ENCODE assay signal across 1 cellular context in the genomic region with DNA sequence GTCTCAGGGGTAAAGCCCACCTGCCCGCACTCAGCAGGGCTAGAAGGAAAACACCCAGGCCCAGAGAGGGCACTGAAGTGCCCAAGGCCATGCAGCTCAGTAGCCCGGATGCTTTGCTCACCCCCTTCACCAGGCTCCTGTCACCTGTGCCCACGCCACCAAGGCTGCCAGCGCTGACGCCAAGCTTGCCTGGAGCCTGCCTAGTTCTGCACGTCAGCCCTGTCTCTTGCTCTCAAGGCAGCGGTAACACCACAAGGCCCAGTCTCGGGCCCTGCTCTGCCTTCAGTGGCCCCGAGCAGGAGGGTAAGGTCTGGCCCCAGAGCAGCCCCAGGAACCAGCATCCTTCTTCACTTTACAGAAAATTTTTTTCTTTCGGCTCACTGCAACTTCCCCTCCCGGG.
TF ChIP-seq lines count a peak whose summit lies in the region.

No MANE protein-coding gene starts in this region.

TF ChIP-seq in IMR-90, 13 proteins besides CTCF, POLR2A, EP300 and RAD21:
- no peak for TF ChIP-seq CHD1 (IDR thresholded peaks at IDR 0.05; ENCODE audit: low read depth, low read length)
- no peak for TF ChIP-seq RCOR1 (IDR thresholded peaks at IDR 0.05; ENCODE audit: insufficient replicate concordance, low read length)
- no peak for TF ChIP-seq FOS (IDR thresholded peaks at IDR 0.05; ENCODE audit: low read depth, low read length)
- no peak for TF ChIP-seq MXI1 (IDR thresholded peaks at IDR 0.05; ENCODE audit: borderline replicate concordance, low read depth, low read length)
- no peak for TF ChIP-seq MAFK (IDR thresholded peaks at IDR 0.05; ENCODE audit: low read depth, low read length)
- no peak for TF ChIP-seq RFX5 (IDR thresholded peaks at IDR 0.05; ENCODE audit: low read depth, low read length)
- no peak for TF ChIP-seq CEBPB (IDR thresholded peaks at IDR 0.05; ENCODE audit: low read depth, low read length)
- TF ChIP-seq, protein P1, sequence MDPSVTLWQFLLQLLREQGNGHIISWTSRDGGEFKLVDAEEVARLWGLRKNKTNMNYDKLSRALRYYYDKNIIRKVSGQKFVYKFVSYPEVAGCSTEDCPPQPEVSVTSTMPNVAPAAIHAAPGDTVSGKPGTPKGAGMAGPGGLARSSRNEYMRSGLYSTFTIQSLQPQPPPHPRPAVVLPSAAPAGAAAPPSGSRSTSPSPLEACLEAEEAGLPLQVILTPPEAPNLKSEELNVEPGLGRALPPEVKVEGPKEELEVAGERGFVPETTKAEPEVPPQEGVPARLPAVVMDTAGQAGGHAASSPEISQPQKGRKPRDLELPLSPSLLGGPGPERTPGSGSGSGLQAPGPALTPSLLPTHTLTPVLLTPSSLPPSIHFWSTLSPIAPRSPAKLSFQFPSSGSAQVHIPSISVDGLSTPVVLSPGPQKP (IDR thresholded peaks at IDR 0.05; ENCODE audit: borderline replicate concordance, low read depth, low read length), result no peak
- no peak for TF ChIP-seq BHLHE40 (IDR thresholded peaks at IDR 0.05; ENCODE audit: low read depth, low read length)
- TF ChIP-seq, protein P2, sequence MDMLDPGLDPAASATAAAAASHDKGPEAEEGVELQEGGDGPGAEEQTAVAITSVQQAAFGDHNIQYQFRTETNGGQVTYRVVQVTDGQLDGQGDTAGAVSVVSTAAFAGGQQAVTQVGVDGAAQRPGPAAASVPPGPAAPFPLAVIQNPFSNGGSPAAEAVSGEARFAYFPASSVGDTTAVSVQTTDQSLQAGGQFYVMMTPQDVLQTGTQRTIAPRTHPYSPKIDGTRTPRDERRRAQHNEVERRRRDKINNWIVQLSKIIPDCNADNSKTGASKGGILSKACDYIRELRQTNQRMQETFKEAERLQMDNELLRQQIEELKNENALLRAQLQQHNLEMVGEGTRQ (IDR thresholded peaks at IDR 0.05; ENCODE audit: low read depth, low read length), result no peak
- TF ChIP-seq MAZ (IDR thresholded peaks at IDR 0.05; ENCODE audit: borderline replicate concordance, low read depth, low read length), result no peak
- no peak for TF ChIP-seq NFE2L2 (IDR thresholded peaks at IDR 0.05; ENCODE audit: low read depth, low read length)
- no peak for TF ChIP-seq SMC3 (IDR thresholded peaks at IDR 0.05; ENCODE audit: low read depth, low read length)
